ENCODE assay signal across 11 cellular contexts in genomic region chr1:8023287-8023994, GRCh38. TPM values are rescaled to one million over a fixed set of nuclear protein-coding genes. Genes with fewer than 3 reads are reported as not detected.
DNase-seq lines count a peak whose midpoint lies in the region; ATAC-seq and TF ChIP-seq lines count a peak whose summit lies in the region.
"Had no signal": no experiment of that assay in that cellular context is flagged by ENCODE, and none has a peak within 500 bp of the region (broad histone marks: within the 10 kb centered on the region; RNA-seq: fewer than 3 reads in every experiment).

No MANE protein-coding gene starts in this region.

- H3K79me2 ChIP-seq in H9 (ENCODE audit: insufficient read depth, low read length), result peaks cover 54% of the 10 kb centered on the region; the same call in 1 of the 2 replicates

- H3K4me3 ChIP-seq in breast epithelium, result peak overlapping the region; percentile 91 to 94 (median 94)
- peak overlapping the region; percentile 77 for H3K4me3 ChIP-seq in kidney epithelial cell (ENCODE audit: low read depth, low read length)
- peak overlapping the region; percentile 67 to 96 (median 81) for H3K4me3 ChIP-seq in gastrocnemius medialis
- no peak overlapping the region for H3K4me3 ChIP-seq in WERI-Rb-1 (ENCODE audit: low read depth, low read length)

- H3K56ac ChIP-seq in H9 (ENCODE audit: insufficient read length, low read depth, low read length), result no peak overlapping the region

- H3K9me3 Mint-ChIP-seq in H9 (no peaks in the 10 kb centered on the region; a peak in 1 of 5 replicates), T-cell (no peaks in the 10 kb centered on the region)
- no peaks in the 10 kb centered on the region for H3K9me3 Mint-ChIP-seq in stimulated activated naive B cell treated with anti-CD40 and anti-IgM and Interleukin-4, amounts not matched to agents 10 μg/mL and 1 μg/mL and 100 μg/mL, for 72 hours
- H3K9me3 Mint-ChIP-seq: activated CD8-positive, alpha-beta T cell treated with anti-CD3 and anti-CD28 coated beads for 36 hours had no signal

- no peak overlapping the region for H3K23ac ChIP-seq in H9 (ENCODE audit: insufficient read length, low read depth, low read length)

- TF ChIP-seq POLR2A in breast epithelium (IDR thresholded peaks at IDR 0.05), result no peak
- no peak for TF ChIP-seq POLR2A in gastrocnemius medialis (IDR thresholded peaks at IDR 0.05)

- H3K14ac ChIP-seq in H9 (ENCODE audit: insufficient read depth, low read length), result no peak overlapping the region

- POLR2A ChIA-PET in T-cell (lab: Charles Lee), result no interaction called here

- H3K36me3 Mint-ChIP-seq in H9 (ENCODE audit: insufficient read depth in 1 of 3, low read depth in 3 of 3), result peaks cover 0 to 4% (median 0%) of the 10 kb centered on the region in 3 experiments; a peak in 2 of 7 replicates
- no peaks in the 10 kb centered on the region for H3K36me3 Mint-ChIP-seq in T-cell
- H3K36me3 Mint-ChIP-seq in stimulated activated naive B cell treated with anti-CD40 and anti-IgM and Interleukin-4, amounts not matched to agents 10 μg/mL and 1 μg/mL and 100 μg/mL, for 72 hours, result peaks cover 4 to 7% of the 10 kb centered on the region in 2 donors

- no peak overlapping the region for H2BK5ac ChIP-seq in H9 (ENCODE audit: insufficient read length, low read length)

- H2BK20ac ChIP-seq in H9 (ENCODE audit: low read depth, low read length, poor library complexity, severe bottlenecking), result no peak overlapping the region

- CTCF ChIA-PET in T-cell (lab: Charles Lee), result interaction anchor here in 1 of 2 donors (1.6 kb wide), 1 partner anchor 9 kb away, joined by 4 read pairs; no protein-coding TSS in a partner anchor

- no peak overlapping the region for H3K18ac ChIP-seq in H9 (ENCODE audit: insufficient read length, low read depth, low read length)

- H3K9me3 ChIP-seq in H9 (ENCODE audit: control insufficient read depth, low read depth, low read length) (no peaks in the 10 kb centered on the region), breast epithelium (no peaks in the 10 kb centered on the region), gastrocnemius medialis (no peaks in the 10 kb centered on the region), WERI-Rb-1 (ENCODE audit: severe bottlenecking) (no peaks in the 10 kb centered on the region)
- H3K9me3 ChIP-seq: adrenal gland had no signal

- H4K20me1 ChIP-seq in H9 (ENCODE audit: control insufficient read depth, insufficient read depth, insufficient read length), result no peaks in the 10 kb centered on the region

- in situ Hi-C loops in gastrocnemius medialis (cut with MboI; ENCODE audit: low sequenced_read_pairs in 4 of 4), result loop anchor here in 1 of 4 donors (5.0 kb wide), 1 partner anchor 41 kb away; no protein-coding TSS in a partner anchor

- peak overlapping the region; percentile 21 for H3K4me2 ChIP-seq in H9 (ENCODE audit: insufficient read depth, insufficient read length, low read length)

- peaks cover 12% of the 10 kb centered on the region for H3K23me2 ChIP-seq in H9 (ENCODE audit: insufficient read length, low read depth, low read length, poor library complexity, severe bottlenecking)

- no peak overlapping the region for H2AK5ac ChIP-seq in H9 (ENCODE audit: insufficient read length, low read length)

- H3K4ac ChIP-seq in H9 (ENCODE audit: low read depth, low read length), result no peak overlapping the region

- H3K27ac Mint-ChIP-seq in H9 (peak overlapping the region; percentile 52 to 81 (median 79); a peak in 6 of 7 replicates), T-cell (peak overlapping the region in 1 of 2 donors; percentile 41)
- H3K27ac Mint-ChIP-seq in stimulated activated naive B cell treated with anti-CD40 and anti-IgM and Interleukin-4, amounts not matched to agents 10 μg/mL and 1 μg/mL and 100 μg/mL, for 72 hours, result no peak overlapping the region
- H3K27ac Mint-ChIP-seq: activated CD8-positive, alpha-beta T cell treated with anti-CD3 and anti-CD28 coated beads for 36 hours; CD14-positive monocyte had no signal

- H3K4me1 Mint-ChIP-seq in H9, result peaks cover 67 to 82% of the 10 kb centered on the region in 2 experiments
- peaks cover 10 to 14% (median 11%) of the 10 kb centered on the region in 3 donors for H3K4me1 Mint-ChIP-seq in T-cell
- peaks cover 11 to 14% of the 10 kb centered on the region in 2 donors for H3K4me1 Mint-ChIP-seq in stimulated activated naive B cell treated with anti-CD40 and anti-IgM and Interleukin-4, amounts not matched to agents 10 μg/mL and 1 μg/mL and 100 μg/mL, for 72 hours

- H3T11ph ChIP-seq in H9 (ENCODE audit: low read length), result no peak overlapping the region

- H2BK15ac ChIP-seq in H9 (ENCODE audit: low read depth, low read length), result no peak overlapping the region

- H4K5ac ChIP-seq in H9 (ENCODE audit: insufficient read length, low read depth, low read length), result no peak overlapping the region

- H2BK120ac ChIP-seq in H9 (ENCODE audit: low read depth, low read length, poor library complexity, severe bottlenecking), result no peak overlapping the region

- peaks cover 9% of the 10 kb centered on the region; the same call in 1 of the 2 replicates for H3K4me1 ChIP-seq in H9 (ENCODE audit: insufficient read depth, low read length)
- H3K4me1 ChIP-seq in breast epithelium, result no peaks in the 10 kb centered on the region
- peaks cover 67 to 77% of the 10 kb centered on the region in 2 donors for H3K4me1 ChIP-seq in gastrocnemius medialis

- no peak for TF ChIP-seq CTCF in H9 (conservative IDR thresholded peaks at IDR 0.05)
- no peak for TF ChIP-seq CTCF in breast epithelium (IDR thresholded peaks at IDR 0.05)
- no peak for TF ChIP-seq CTCF in kidney epithelial cell (IDR thresholded peaks at IDR 0.05; ENCODE audit: insufficient read depth, low read length, poor library complexity, severe bottlenecking)
- TF ChIP-seq CTCF in gastrocnemius medialis (IDR thresholded peaks at IDR 0.05 in 4 of 5, conservative IDR thresholded peaks at IDR 0.05 in 1 of 5), result no peak
- TF ChIP-seq CTCF in WERI-Rb-1 (IDR thresholded peaks at IDR 0.05; ENCODE audit: low read depth, low read length), result no peak

- H2BK12ac ChIP-seq in H9 (ENCODE audit: insufficient read length, low read depth, low read length), result no peak overlapping the region

- intact Hi-C loops in breast epithelium (cut with DNase I; ENCODE audit: low total_unique reads) (no loop called here), gastrocnemius medialis (cut with DNase I; ENCODE audit: low total_unique reads) (no loop called here)

- H4K8ac ChIP-seq in H9 (replicated peaks; ENCODE audit: insufficient read length, low read depth, low read length), result no peak overlapping the region

- peak overlapping the region; percentile 23 to 89; a peak in 4 of 5 replicates for H3K4me3 Mint-ChIP-seq in H9
- H3K4me3 Mint-ChIP-seq in T-cell, result no peak overlapping the region
- no peak overlapping the region for H3K4me3 Mint-ChIP-seq in stimulated activated naive B cell treated with anti-CD40 and anti-IgM and Interleukin-4, amounts not matched to agents 10 μg/mL and 1 μg/mL and 100 μg/mL, for 72 hours
- H3K4me3 Mint-ChIP-seq: activated CD8-positive, alpha-beta T cell treated with anti-CD3 and anti-CD28 coated beads for 36 hours had no signal

- no peaks in the 10 kb centered on the region; the same call in 1 of the 2 replicates for H3K27me3 ChIP-seq in H9 (ENCODE audit: insufficient read depth, low read length)
- no peaks in the 10 kb centered on the region for H3K27me3 ChIP-seq in breast epithelium
- H3K27me3 ChIP-seq in kidney epithelial cell (ENCODE audit: control insufficient read depth, insufficient read depth, low read length), result no peaks in the 10 kb centered on the region
- H3K27me3 ChIP-seq in gastrocnemius medialis, result no peaks in the 10 kb centered on the region
- no peaks in the 10 kb centered on the region for H3K27me3 ChIP-seq in WERI-Rb-1 (ENCODE audit: insufficient read depth, low read depth, severe bottlenecking)
- H3K27me3 ChIP-seq: adrenal gland had no signal

- H3K36me3 ChIP-seq in breast epithelium (no peaks in the 10 kb centered on the region), kidney epithelial cell (ENCODE audit: control insufficient read depth, insufficient read depth, low read length) (no peaks in the 10 kb centered on the region), gastrocnemius medialis (peaks cover 0 to 9% of the 10 kb centered on the region in 2 donors), WERI-Rb-1 (no peaks in the 10 kb centered on the region)
- H3K36me3 ChIP-seq: adrenal gland had no signal

- H3K79me1 ChIP-seq in H9 (ENCODE audit: insufficient read depth, low read depth, low read length, poor library complexity, severe bottlenecking), result no peaks in the 10 kb centered on the region

- no peak overlapping the region for H2AFZ ChIP-seq in H9 (ENCODE audit: low read length)

- no CpG with 5 or more reads among the region's 10 CpGs for WGBS in H9 (ENCODE audit: extremely low coverage, insufficient read length, low lambda C conversion rate)

- ATAC-seq in gastrocnemius medialis (no peak), T-cell (replicated peaks in 1 of 4) (no peak)
- no peak for ATAC-seq in stimulated activated naive B cell treated with anti-CD40 and anti-IgM and Interleukin-4, amounts not matched to agents 10 μg/mL and 1 μg/mL and 100 μg/mL, for 72 hours (replicated peaks)
- ATAC-seq: activated CD8-positive, alpha-beta T cell treated with anti-CD3 and anti-CD28 coated beads for 36 hours had no signal

- H3K9ac ChIP-seq in H9 (ENCODE audit: extremely low read depth, insufficient read length, low read length), result no peak overlapping the region

- no peak overlapping the region for H4K91ac ChIP-seq in H9 (ENCODE audit: insufficient read length, low read depth, low read length)

- H3K27ac ChIP-seq in H9 (ENCODE audit: insufficient read length, low read depth, low read length) (no peak overlapping the region), breast epithelium (peak overlapping the region; percentile 97 to 98), gastrocnemius medialis (peak overlapping the region; percentile 29 to 94 (median 85)), WERI-Rb-1 (no peak overlapping the region)

- DNase-seq in H9 (no peak), breast epithelium (ENCODE audit: low spot score in 2 of 2) (no peak), kidney epithelial cell (ENCODE audit: low read depth) (no peak), gastrocnemius medialis (no peak), WERI-Rb-1 (no peak), T-cell (no peak), GM19240 (ENCODE audit: insufficient read length, low spot score) (no peak)
- no peak for DNase-seq in stimulated activated naive B cell treated with anti-CD40 and anti-IgM and Interleukin-4, amounts not matched to agents 10 μg/mL and 1 μg/mL and 100 μg/mL, for 72 hours
- DNase-seq: activated CD8-positive, alpha-beta T cell treated with anti-CD3 and anti-CD28 coated beads for 36 hours; adrenal gland had no signal

- peaks cover 13% of the 10 kb centered on the region for H3K27me3 Mint-ChIP-seq in H9 (ENCODE audit: low read depth)
- peaks cover 19 to 25% of the 10 kb centered on the region in 2 donors for H3K27me3 Mint-ChIP-seq in T-cell
- H3K27me3 Mint-ChIP-seq in stimulated activated naive B cell treated with anti-CD40 and anti-IgM and Interleukin-4, amounts not matched to agents 10 μg/mL and 1 μg/mL and 100 μg/mL, for 72 hours, result peaks cover 20 to 25% of the 10 kb centered on the region in 2 donors

RNA-seq across cellular contexts. Expression of gene ERRFI1, which starts 2.7 kb away (rescaled TPM):
- total RNA-seq in H9 (2021) (19.2 and 20.8 TPM in 2 replicates), breast epithelium (100 to 1,000 TPM; 207 to 550 (median 379) TPM), kidney epithelial cell (61.5 and 66.4 TPM in 2 replicates), gastrocnemius medialis (100 to 1,000 TPM; 184 to 644 (median 448) TPM), T-cell (1 to 10 TPM; 1.5 to 3.8 (median 2.2) TPM)

Comparison
In these comparisons a context has a peak if more than half of its experiments do, and no peak if none do; other contexts are left out.
1. H3K27ac ChIP-seq: peak in breast epithelium (2 of 2) and gastrocnemius medialis (4 of 4); none in H9 (single experiment) and WERI-Rb-1 (single experiment).
2. H3K4me3 Mint-ChIP-seq: peak in H9 (2 of 2); none in T-cell (0 of 3) and stimulated activated naive B cell treated with anti-CD40 and anti-IgM and Interleukin-4, amounts not matched to agents 10 μg/mL and 1 μg/mL and 100 μg/mL, for 72 hours (0 of 2).